22 cellular contexts compared by ENCODE assay signal in genomic region chr1:85604598-85604997, GRCh38. TPM values are rescaled to one million over a fixed set of nuclear protein-coding genes. Genes with fewer than 3 reads are reported as not detected.
DNase-seq lines count a peak whose midpoint lies in the region; ATAC-seq, FAIRE-seq and TF ChIP-seq lines count a peak whose summit lies in the region.
"Had no signal": no experiment of that assay in that cellular context is flagged by ENCODE, and none has a peak within 500 bp of the region (broad histone marks: within the 10 kb centered on the region; RNA-seq: fewer than 3 reads in every experiment).

No MANE protein-coding gene starts in this region.

- H3K23ac ChIP-seq in IMR-90 (ENCODE audit: low read depth, low read length): peak overlapping the region; percentile 39; the same call in 1 of the 2 replicates
- H3K23ac ChIP-seq in trophoblast cell (ENCODE audit: low read length): no peak overlapping the region

- peak overlapping the region; percentile 91 for H2BK15ac ChIP-seq in IMR-90 (ENCODE audit: low read depth, low read length)

- TF ChIP-seq POLR2A in IMR-90 (IDR thresholded peaks at IDR 0.05; ENCODE audit: low read depth, low read length): no peak
- TF ChIP-seq POLR2A in K562 (conservative IDR thresholded peaks at IDR 0.05): no peak

- H3K4me2 ChIP-seq in IMR-90 (ENCODE audit: low read depth, low read length) (no peak overlapping the region), K562 (ENCODE audit: insufficient read depth, low read length) (no peak overlapping the region), trophoblast cell (ENCODE audit: low read length) (no peak overlapping the region)
- H3K4me2 ChIP-seq: BLaER1, GM23338 had no signal

- H2BK120ac ChIP-seq in IMR-90 (ENCODE audit: low read depth, low read length) (peak overlapping the region; percentile 89), trophoblast cell (ENCODE audit: insufficient read depth, low read length, poor library complexity) (no peak overlapping the region)

- peaks cover 7 to 26% of the 10 kb centered on the region in 2 experiments for H3K79me1 ChIP-seq in IMR-90 (ENCODE audit: low read depth in 1 of 2, low read length in 2 of 2)
- H3K79me1 ChIP-seq in trophoblast cell (ENCODE audit: low read length): peaks cover 11% of the 10 kb centered on the region

- no peaks in the 10 kb centered on the region for H3K27me3 Mint-ChIP-seq in activated T-helper 1 cell treated with anti-CD3 and anti-CD28 coated beads, Interleukin-12 subunit alpha, Interleukin-12 subunit beta, Interleukin-2, Interleukin-4 antibody, amounts not matched to agents 30 ng/mL and 10 ng/mL and 1 ng/mL, durations not matched to agents 14 hours and 24 hours and 36 hours (ENCODE audit: insufficient read depth)
- H3K27me3 Mint-ChIP-seq: B cell; CD4-positive, CD25-positive, alpha-beta regulatory T cell had no signal

- H3K27ac Mint-ChIP-seq in activated T-helper 1 cell treated with anti-CD3 and anti-CD28 coated beads, Interleukin-12 subunit alpha, Interleukin-12 subunit beta, Interleukin-2, Interleukin-4 antibody, amounts not matched to agents 30 ng/mL and 10 ng/mL and 1 ng/mL, durations not matched to agents 14 hours and 24 hours and 36 hours: no peak overlapping the region
- H3K27ac Mint-ChIP-seq: B cell; CD4-positive, CD25-positive, alpha-beta regulatory T cell; CD8-positive, alpha-beta T cell; GM23338; HFFc6 had no signal

- peak overlapping the region; percentile 50 for H4K91ac ChIP-seq in IMR-90 (ENCODE audit: insufficient read depth, low read depth, low read length)
- no peak overlapping the region for H4K91ac ChIP-seq in trophoblast cell (ENCODE audit: low read depth, low read length)

- no peak overlapping the region for H3K9ac ChIP-seq in IMR-90 (ENCODE audit: low read depth, low read length)
- no peak overlapping the region for H3K9ac ChIP-seq in K562 (ENCODE audit: insufficient read depth in 1 of 2, low read depth in 2 of 2, low read length in 2 of 2)
- no peak overlapping the region for H3K9ac ChIP-seq in trophoblast cell (ENCODE audit: low read length)
- H3K9ac ChIP-seq: BLaER1 had no signal

- no peak overlapping the region for H4K12ac ChIP-seq in trophoblast cell (ENCODE audit: low read depth, low read length)

- H2AK5ac ChIP-seq in IMR-90 (ENCODE audit: low read depth, low read length) (peak overlapping the region; percentile 79), trophoblast cell (ENCODE audit: low read length) (no peak overlapping the region)

- peak overlapping the region; percentile 75 for H2BK20ac ChIP-seq in IMR-90 (ENCODE audit: low read depth, low read length)

- TF ChIP-seq EP300 in K562 (IDR thresholded peaks at IDR 0.05; ENCODE audit: low read length): no peak

- H3K4ac ChIP-seq in IMR-90 (ENCODE audit: low read depth, low read length) (peak overlapping the region; percentile 76), trophoblast cell (ENCODE audit: low read depth, low read length) (no peak overlapping the region)

- no peaks in the 10 kb centered on the region for H4K20me1 ChIP-seq in IMR-90 (ENCODE audit: insufficient read depth, low read length)
- H4K20me1 ChIP-seq in K562 (replicated peaks; ENCODE audit: control insufficient read depth, insufficient read depth, low read length): no peaks in the 10 kb centered on the region
- H4K20me1 ChIP-seq: BLaER1 had no signal

- intact Hi-C loops in IMR-90 (cut with micrococcal nuclease): no loop called here
- intact Hi-C loops in K562 (cut with micrococcal nuclease): no loop called here
- intact Hi-C loops in aorta (cut with DNase I): no loop called here
- intact Hi-C loops in activated T-helper 1 cell treated with anti-CD3 and anti-CD28 coated beads, Interleukin-12 subunit alpha, Interleukin-12 subunit beta, Interleukin-2, Interleukin-4 antibody, amounts not matched to agents 30 ng/mL and 10 ng/mL and 1 ng/mL, durations not matched to agents 14 hours and 24 hours and 36 hours (cut with micrococcal nuclease): no loop called here

- in situ Hi-C loops in IMR-90 (cut with MboI; ENCODE audit: low sequenced_read_pairs) (no loop called here), K562 (cut with MboI) (no loop called here)

- H3K14ac ChIP-seq in IMR-90 (replicated peaks; ENCODE audit: low read depth, low read length) (peak overlapping the region; percentile 74), trophoblast cell (ENCODE audit: low read length) (no peak overlapping the region)

- ATAC-seq in IMR-90 (ENCODE audit: low read depth): no peak
- no peak for ATAC-seq in K562
- ATAC-seq in aorta (ENCODE audit: low FRiP score): no peak
- ATAC-seq: CD8-positive, alpha-beta T cell; GM23338 had no signal

- no peak overlapping the region for H2BK12ac ChIP-seq in trophoblast cell (ENCODE audit: low read length)

- WGBS in IMR-90 (ENCODE audit: extremely low coverage in 2 of 2, insufficient read length in 1 of 2), 2 experiments: no CpG with 5 or more reads among the region's 1 CpG
- 0% methylated on average over 1 of the region's 1 CpG for WGBS in K562 (ENCODE audit: insufficient coverage, low coverage, missing lambda C conversion rate)
- 37 to 56% methylated on average over 1 of the region's 1 CpG for WGBS in aorta, 2 donors
- no CpG with 5 or more reads among the region's 1 CpG for WGBS in trophoblast cell (ENCODE audit: extremely low coverage, insufficient coverage, insufficient read length)

- no peak overlapping the region for H3K4me3 Mint-ChIP-seq in activated T-helper 1 cell treated with anti-CD3 and anti-CD28 coated beads, Interleukin-12 subunit alpha, Interleukin-12 subunit beta, Interleukin-2, Interleukin-4 antibody, amounts not matched to agents 30 ng/mL and 10 ng/mL and 1 ng/mL, durations not matched to agents 14 hours and 24 hours and 36 hours
- H3K4me3 Mint-ChIP-seq: B cell; CD4-positive, CD25-positive, alpha-beta regulatory T cell; CD8-positive, alpha-beta T cell; GM23338; HFFc6 had no signal

- DNase-seq in IMR-90: no peak
- no peak for DNase-seq in K562 (ENCODE audit: extremely low read depth in 1 of 4, low spot score in 3 of 4)
- DNase-seq in islet precursor cell: peak; percentile 8
- DNase-seq in aorta: no peak
- DNase-seq in trophoblast cell: no peak
- no peak for DNase-seq in activated T-helper 1 cell treated with anti-CD3 and anti-CD28 coated beads, Interleukin-12 subunit alpha, Interleukin-12 subunit beta, Interleukin-2, Interleukin-4 antibody, amounts not matched to agents 30 ng/mL and 10 ng/mL and 1 ng/mL, durations not matched to agents 14 hours and 24 hours and 36 hours (ENCODE audit: low spot score)
- DNase-seq: Caco-2; CD4-positive, CD25-positive, alpha-beta regulatory T cell; CD8-positive, alpha-beta T cell; DMS153; DND-41; EL; GDM1; HFFc6 had no signal

- dilution Hi-C loops in IMR-90 (cut with HindIII; ENCODE audit: low sequenced_read_pairs, unreplicated experiment): no loop called here

- no peaks in the 10 kb centered on the region for H3K4me1 Mint-ChIP-seq in activated T-helper 1 cell treated with anti-CD3 and anti-CD28 coated beads, Interleukin-12 subunit alpha, Interleukin-12 subunit beta, Interleukin-2, Interleukin-4 antibody, amounts not matched to agents 30 ng/mL and 10 ng/mL and 1 ng/mL, durations not matched to agents 14 hours and 24 hours and 36 hours (ENCODE audit: low read depth)
- H3K4me1 Mint-ChIP-seq: B cell had no signal

- H3K36me3 Mint-ChIP-seq in activated T-helper 1 cell treated with anti-CD3 and anti-CD28 coated beads, Interleukin-12 subunit alpha, Interleukin-12 subunit beta, Interleukin-2, Interleukin-4 antibody, amounts not matched to agents 30 ng/mL and 10 ng/mL and 1 ng/mL, durations not matched to agents 14 hours and 24 hours and 36 hours (ENCODE audit: low read depth): no peaks in the 10 kb centered on the region
- H3K36me3 Mint-ChIP-seq: CD8-positive, alpha-beta T cell had no signal

- FAIRE-seq in K562 (lab: Jason Lieb, UNC): no peak
- FAIRE-seq: GM12891, GM18507, H54 had no signal

- H2AFZ ChIP-seq in IMR-90 (replicated peaks; ENCODE audit: low read length, poor library complexity): no peak overlapping the region
- no peak overlapping the region for H2AFZ ChIP-seq in K562 (ENCODE audit: low read depth, low read length)
- H2AFZ ChIP-seq in trophoblast cell (ENCODE audit: insufficient read depth, low read length, poor library complexity): no peak overlapping the region
- H2AFZ ChIP-seq: GM23338 had no signal

- H3K4me3 ChIP-seq in IMR-90 (ENCODE audit: insufficient read depth, low read depth, low read length) (no peak overlapping the region), K562 (no peak overlapping the region), aorta (ENCODE audit: low read length in 2 of 2) (no peak overlapping the region), trophoblast cell (ENCODE audit: low read depth, low read length) (no peak overlapping the region)
- H3K4me3 ChIP-seq: BLaER1, GM23338, HAP-1 had no signal

- H4K5ac ChIP-seq in IMR-90 (ENCODE audit: low read depth, low read length): no peak overlapping the region; the same call in 1 of the 2 replicates

- H4K8ac ChIP-seq in IMR-90 (ENCODE audit: low read depth in 2 of 2, low read length in 2 of 2) (peak overlapping the region in 1 of 2 experiments; percentile 36; a peak in 1 of 4 replicates), trophoblast cell (ENCODE audit: low read depth, low read length) (no peak overlapping the region)

- BruUV-seq in IMR-90 (replicated peaks; lab: Mats Ljungman, UMichigan) (no TSS peak), K562 (replicated peaks; lab: Mats Ljungman, UMichigan) (no TSS peak)

- no peak overlapping the region for H3K56ac ChIP-seq in IMR-90 (ENCODE audit: extremely low read depth, insufficient read depth, low read length)

- H3K27ac ChIP-seq in IMR-90 (ENCODE audit: insufficient read depth, low read length) (no peak overlapping the region), K562 (ENCODE audit: extremely low read depth, low read depth, low read length) (no peak overlapping the region), aorta (ENCODE audit: low read depth in 1 of 2, low read length in 2 of 2) (no peak overlapping the region), trophoblast cell (ENCODE audit: low read depth, low read length) (no peak overlapping the region)
- H3K27ac ChIP-seq: BLaER1, C4-2B had no signal

- H3K36me3 ChIP-seq in IMR-90 (ENCODE audit: control insufficient read depth, insufficient read depth, low read length) (no peaks in the 10 kb centered on the region), K562 (ENCODE audit: control insufficient read depth, insufficient read depth, low read length) (no peaks in the 10 kb centered on the region), aorta (ENCODE audit: control insufficient read depth in 1 of 2, insufficient read depth in 2 of 2, low read length in 1 of 2) (no peaks in the 10 kb centered on the region), trophoblast cell (ENCODE audit: control insufficient read depth in 1 of 2, insufficient read depth in 2 of 2, low read length in 2 of 2) (no peaks in the 10 kb centered on the region)
- H3K36me3 ChIP-seq: BLaER1, HAP-1 had no signal

- peaks cover 33% of the 10 kb centered on the region for H3K4me1 ChIP-seq in IMR-90 (ENCODE audit: control insufficient read depth, insufficient read depth, low read length)
- no peaks in the 10 kb centered on the region for H3K4me1 ChIP-seq in K562 (replicated peaks in 1 of 2; ENCODE audit: control insufficient read depth in 2 of 2, insufficient read depth in 2 of 2, low read length in 2 of 2)
- no peaks in the 10 kb centered on the region for H3K4me1 ChIP-seq in aorta (ENCODE audit: control insufficient read depth in 1 of 2, insufficient read depth in 2 of 2, low read length in 2 of 2)
- peaks cover 4 to 18% of the 10 kb centered on the region in 2 experiments for H3K4me1 ChIP-seq in trophoblast cell (ENCODE audit: control insufficient read depth in 1 of 2, insufficient read depth in 2 of 2, low read length in 2 of 2)

- H3K18ac ChIP-seq in IMR-90 (ENCODE audit: low read depth, low read length): peak overlapping the region; percentile 44
- no peak overlapping the region for H3K18ac ChIP-seq in trophoblast cell (ENCODE audit: low read length)

- H3K9me1 ChIP-seq in IMR-90 (ENCODE audit: insufficient read depth, low read length) (peaks cover 28% of the 10 kb centered on the region), K562 (ENCODE audit: control insufficient read depth, insufficient read depth, low read length) (no peaks in the 10 kb centered on the region)

- no peaks in the 10 kb centered on the region for H3K9me3 ChIP-seq in IMR-90 (ENCODE audit: control insufficient read depth, insufficient read depth, low read length)
- H3K9me3 ChIP-seq in K562 (replicated peaks; ENCODE audit: control insufficient read depth, insufficient read depth, low read depth, low read length): no peaks in the 10 kb centered on the region
- no peaks in the 10 kb centered on the region for H3K9me3 ChIP-seq in aorta (ENCODE audit: control insufficient read depth, low read length)
- H3K9me3 ChIP-seq in trophoblast cell (ENCODE audit: insufficient read depth, low read depth, low read length): no peaks in the 10 kb centered on the region
- H3K9me3 ChIP-seq: BLaER1, Caco-2, HAP-1 had no signal

- no peak for TF ChIP-seq CTCF in IMR-90 (conservative IDR thresholded peaks at IDR 0.05; ENCODE audit: low read depth, low read length)
- TF ChIP-seq CTCF in K562 (IDR thresholded peaks at IDR 0.05 in 2 of 3, conservative IDR thresholded peaks at IDR 0.05 in 1 of 3; ENCODE audit: insufficient read depth in 2 of 3, low read depth in 1 of 3, low read length in 3 of 3): no peak

- no peak for TF ChIP-seq RAD21 in IMR-90 (IDR thresholded peaks at IDR 0.05; ENCODE audit: low read length)
- no peak for TF ChIP-seq RAD21 in K562 (CRISPR knock-in tag; conservative IDR thresholded peaks at IDR 0.05 in 1 of 2, IDR thresholded peaks at IDR 0.05 in 1 of 2)

- CTCF ChIA-PET in IMR-90 (lab: Yijun Ruan, JAX) (interaction anchor here (1.0 kb wide), 1 partner anchor 35 kb away, joined by 3 read pairs; no protein-coding TSS in a partner anchor), K562 (lab: Yijun Ruan, JAX; ENCODE audit: low intra/inter-chr PET ratio) (no interaction called here)

- H2AK9ac ChIP-seq in IMR-90 (replicated peaks; ENCODE audit: low read depth, low read length, poor library complexity): no peak overlapping the region

- H3K79me2 ChIP-seq in K562 (ENCODE audit: control insufficient read depth, insufficient read depth, low read length): no peaks in the 10 kb centered on the region
- no peaks in the 10 kb centered on the region for H3K79me2 ChIP-seq in trophoblast cell (ENCODE audit: control insufficient read depth, insufficient read depth, low read length, poor library complexity)

- H3K27me3 ChIP-seq in IMR-90 (ENCODE audit: control insufficient read depth, insufficient read depth, low read length) (no peaks in the 10 kb centered on the region), K562 (ENCODE audit: control insufficient read depth in 2 of 2, insufficient read depth in 2 of 2, low read length in 2 of 2) (peaks cover 0 to 5% of the 10 kb centered on the region in 2 experiments; a peak in 2 of 5 replicates), aorta (ENCODE audit: control insufficient read depth in 1 of 2, insufficient read depth in 2 of 2, low read length in 1 of 2) (no peaks in the 10 kb centered on the region), trophoblast cell (ENCODE audit: insufficient read depth, low read length) (no peaks in the 10 kb centered on the region)
- H3K27me3 ChIP-seq: BLaER1 had no signal

- POLR2A ChIA-PET in IMR-90 (lab: Charles Lee; ENCODE audit: unreplicated experiment): interaction anchor here (0.6 kb wide), 1 partner anchor 20 kb away, joined by 4 read pairs; no protein-coding TSS in a partner anchor
- POLR2A ChIA-PET in K562 (lab: Yijun Ruan, JAX): no interaction called here

- H3K9me3 Mint-ChIP-seq in activated T-helper 1 cell treated with anti-CD3 and anti-CD28 coated beads, Interleukin-12 subunit alpha, Interleukin-12 subunit beta, Interleukin-2, Interleukin-4 antibody, amounts not matched to agents 30 ng/mL and 10 ng/mL and 1 ng/mL, durations not matched to agents 14 hours and 24 hours and 36 hours: peaks cover 11% of the 10 kb centered on the region
- H3K9me3 Mint-ChIP-seq: CD8-positive, alpha-beta T cell; HFFc6 had no signal

- H2BK5ac ChIP-seq in IMR-90 (ENCODE audit: low read depth, low read length, poor library complexity, severe bottlenecking) (no peak overlapping the region), trophoblast cell (ENCODE audit: low read depth, low read length, poor library complexity) (no peak overlapping the region)

RNA-seq across cellular contexts. Expression of gene CCN1, which starts 24.0 kb away (rescaled TPM):
- total RNA-seq in IMR-90 (2012; rRNA removed): 76.9 and 90.3 TPM in 2 replicates
- 819 and 905 TPM in 2 replicates for polyA plus RNA-seq in IMR-90 (2012; rRNA removed)
- polyA plus RNA-seq in IMR-90 (2012; cell fraction: cytosol; rRNA removed): 700 and 814 TPM in 2 replicates
- 1,179 and 1,372 TPM in 2 replicates for polyA plus RNA-seq in IMR-90 (2012; cell fraction: nucleus; rRNA removed; ENCODE audit: low replicate concordance)
- total RNA-seq in K562 (2011; cell fraction: chromatin; rRNA removed; ENCODE audit: low replicate concordance): 2.5 and 3.1 TPM in 2 replicates
- 3.2 and 3.4 TPM in 2 replicates for total RNA-seq in K562 (2011; cell fraction: nucleolus; rRNA removed)
- 2.0 and 2.7 TPM in 2 replicates for total RNA-seq in K562 (2011; cell fraction: nucleoplasm; rRNA removed)
- total RNA-seq in K562 (2014; rRNA removed): 0.27 and 1.0 TPM in 2 replicates
- total RNA-seq in K562 (2014; rRNA removed; fragmentation: Illumina TruSeq; extraction: Trizol): 1.2 and 1.5 TPM in 2 replicates
- total RNA-seq in K562 (2015; rRNA removed; fragmentation: Illumina TruSeq; extraction: Trizol): 0.62 and 0.64 TPM in 2 replicates
- total RNA-seq in K562 (2021): 3.8 and 4.2 TPM in 2 replicates
- polyA plus RNA-seq in K562 (2011; rRNA removed): 0.31 and 0.59 TPM in 2 replicates
- 0.69 and 1.1 TPM in 2 replicates for polyA plus RNA-seq in K562 (2011; cell fraction: cytosol; rRNA removed)
- polyA plus RNA-seq in K562 (2011; cell fraction: nucleus; rRNA removed): 2.1 and 2.4 TPM in 2 replicates
- 2.7 and 3.6 TPM in 2 replicates for polyA plus RNA-seq in K562 (2012)
- polyA plus RNA-seq in K562 (2014; fragmentation: Illumina TruSeq; extraction: Trizol): 1.5 and 2.8 TPM in 2 replicates
- under 1 TPM; 0.41 to 0.53 TPM for polyA plus RNA-seq in K562 (2014; fragmentation: Nextera tagmentation; extraction: Ambion mirVana)
- polyA plus RNA-seq in K562 (2014; rRNA removed): 1.7 and 4.2 TPM in 2 replicates
- polyA minus RNA-seq in K562 (2011; rRNA and poly(A)+ RNA removed): 0.72 and 0.95 TPM in 2 replicates
- 0.73 and 0.95 TPM in 2 replicates for polyA minus RNA-seq in K562 (2011; cell fraction: cytosol; rRNA and poly(A)+ RNA removed)
- 0.67 and 2.7 TPM in 2 replicates for polyA minus RNA-seq in K562 (2011; cell fraction: nucleus; rRNA and poly(A)+ RNA removed)
- total RNA-seq in aorta: 1,000 to 10,000 TPM in 1 of 2 donors, 100 to 1,000 TPM in 1; 354 to 2,327 TPM
- 100 to 1,000 TPM in 1 of 2 donors, 10 to 100 TPM in 1; 56.5 to 949 TPM for polyA plus RNA-seq in aorta
- 190 and 196 TPM in 2 replicates for polyA plus RNA-seq in trophoblast cell (2013)
- total RNA-seq in activated T-helper 1 cell treated with anti-CD3 and anti-CD28 coated beads, Interleukin-12 subunit alpha, Interleukin-12 subunit beta, Interleukin-2, Interleukin-4 antibody, amounts not matched to agents 30 ng/mL and 10 ng/mL and 1 ng/mL, durations not matched to agents 14 hours and 24 hours and 36 hours: 0.27 and 0.36 TPM in 2 replicates
- total RNA-seq: B cell; CD4-positive, CD25-positive, alpha-beta regulatory T cell; CD8-positive, alpha-beta T cell had no signal
- polyA plus RNA-seq: CD4-positive, CD25-positive, alpha-beta regulatory T cell had no signal

Comparison
In these comparisons a context has a peak if more than half of its experiments do, and no peak if none do; other contexts are left out.
1. RNA of gene CCN1, which starts 24.0 kb away (total RNA-seq): 354 to 2,327 TPM in aorta and 76.9 to 90.3 TPM in IMR-90; 0.27 to 4.2 TPM in K562 and 0.27 to 0.36 TPM in activated T-helper 1 cell treated with anti-CD3 and anti-CD28 coated beads, Interleukin-12 subunit alpha, Interleukin-12 subunit beta, Interleukin-2, Interleukin-4 antibody, amounts not matched to agents 30 ng/mL and 10 ng/mL and 1 ng/mL, durations not matched to agents 14 hours and 24 hours and 36 hours; every median in the first group is over 10 times any median in the second.